ENCODE assay signal across 8 cellular contexts in genomic region chr16:1971678-1972489, GRCh38. TPM values are rescaled to one million over a fixed set of nuclear protein-coding genes. Genes with fewer than 3 reads are reported as not detected.
DNase-seq lines count a peak whose midpoint lies in the region; ATAC-seq and TF ChIP-seq lines count a peak whose summit lies in the region.

Gene TBL3 (plus strand): TSS chr16:1972053. CDS start chr16:1972165, 112 bp downstream.

- H3K9me3 ChIP-seq in right lobe of liver = no peaks in the 10 kb centered on the region

- H3K27me3 ChIP-seq in dorsolateral prefrontal cortex (no peaks in the 10 kb centered on the region), right lobe of liver (no peaks in the 10 kb centered on the region)

- H3K27ac Mint-ChIP-seq in activated CD4-positive, alpha-beta memory T cell treated with anti-CD3 and anti-CD28 coated beads for 36 hours = peak within 1 kb of the TSS; percentile 100

- under 1% methylated on average over 22 of the region's 87 CpGs for WGBS in right lobe of liver (ENCODE audit: insufficient coverage, low coverage, low lambda C conversion rate, missing lambda C conversion rate)

- CTCF ChIA-PET in activated CD4-positive, alpha-beta memory T cell treated with anti-CD3 and anti-CD28 coated beads for 36 hours (lab: Charles Lee) = interaction anchor here (0.6 to 1.4 kb wide), 3 partner anchors 32 to 607 kb away, joined by 3 read pairs; no protein-coding TSS in a partner anchor

- H3K4me1 ChIP-seq in right lobe of liver = peaks cover 0 to 17% (median 5%) of the 10 kb centered on the region in 4 donors

- H3K9me3 Mint-ChIP-seq in activated CD4-positive, alpha-beta memory T cell treated with anti-CD3 and anti-CD28 coated beads for 36 hours = no peaks in the 10 kb centered on the region

- peaks cover 0 to 19% (median 9%) of the 10 kb centered on the region in 4 donors for H3K36me3 ChIP-seq in right lobe of liver

- ATAC-seq in GM19372 (IDR thresholded peaks at IDR 0.05; ENCODE audit: low read depth, unreplicated experiment) (peak; percentile 88), HG03521 (IDR thresholded peaks at IDR 0.05; ENCODE audit: unreplicated experiment) (peak; percentile 88), right lobe of liver (peak; percentile 86 to 96 (median 94))

- peak; percentile 88 for TF ChIP-seq POLR2A in right lobe of liver (IDR thresholded peaks at IDR 0.05)

- peak in 38 of 56 donors; percentile 5 to 58 (median 35) for TF ChIP-seq CTCF in dorsolateral prefrontal cortex (IDR thresholded peaks at IDR 0.05 in 54 of 56, conservative IDR thresholded peaks at IDR 0.05 in 2 of 56; ENCODE audit: low read depth in 1 of 56, partially characterized antibody in 56 of 56)
- peak in 1 of 4 donors; percentile 18 for TF ChIP-seq CTCF in right lobe of liver (IDR thresholded peaks at IDR 0.05)

- peak within 1 kb of the TSS; percentile 100 for H3K4me3 Mint-ChIP-seq in activated CD4-positive, alpha-beta memory T cell treated with anti-CD3 and anti-CD28 coated beads for 36 hours

- peaks cover 29% of the 10 kb centered on the region for H3K36me3 Mint-ChIP-seq in activated CD4-positive, alpha-beta memory T cell treated with anti-CD3 and anti-CD28 coated beads for 36 hours

- H3K27ac ChIP-seq in dorsolateral prefrontal cortex (peak within 1 kb of the TSS in 58 of 59 donors; percentile 39 to 96 (median 88)), right lobe of liver (peak within 1 kb of the TSS; percentile 54 to 87 (median 84))

- intact Hi-C loops in activated CD4-positive, alpha-beta memory T cell treated with anti-CD3 and anti-CD28 coated beads for 36 hours (cut with micrococcal nuclease) = no loop called here
- intact Hi-C loops in dorsolateral prefrontal cortex (cut with DNase I) = no loop called here
- intact Hi-C loops in right lobe of liver (cut with DNase I) = no loop called here

- peak within 1 kb of the TSS; percentile 69 to 100 (median 98) for H3K4me3 ChIP-seq in dorsolateral prefrontal cortex
- peak within 1 kb of the TSS; percentile 85 to 100 (median 99) for H3K4me3 ChIP-seq in right lobe of liver

- no peaks in the 10 kb centered on the region for H3K27me3 Mint-ChIP-seq in activated CD4-positive, alpha-beta memory T cell treated with anti-CD3 and anti-CD28 coated beads for 36 hours

- POLR2A ChIA-PET in activated CD4-positive, alpha-beta memory T cell treated with anti-CD3 and anti-CD28 coated beads for 36 hours (lab: Charles Lee) = interaction anchor here (0.9 to 2.5 kb wide), 10 partner anchors 9 to 189 kb away, joined by 3 to 15 read pairs (median 8); partner anchors contain the start of genes MSRB1, NDUFB10, NOXO1 and NTHL1

- DNase-seq in CD1c-positive myeloid dendritic cell (ENCODE audit: extremely low spot score) (peak; percentile 97), NCI-H774 (lab: John Stamatoyannopoulos, UW) (peak; percentile 81), dorsolateral prefrontal cortex (peak; percentile 86 to 96 (median 92)), right lobe of liver (peak; percentile 93 to 95 (median 94))
- peak; percentile 98 for DNase-seq in activated CD4-positive, alpha-beta memory T cell treated with anti-CD3 and anti-CD28 coated beads for 36 hours
- peak; percentile 97 for DNase-seq in stimulated activated CD4-positive, alpha-beta T cell treated with anti-CD3 and anti-CD28 coated beads, Interleukin-4, amount 100 ng/mL, for 24 hours

- H3K4me1 Mint-ChIP-seq in activated CD4-positive, alpha-beta memory T cell treated with anti-CD3 and anti-CD28 coated beads for 36 hours (ENCODE audit: low read depth) = peaks cover 20% of the 10 kb centered on the region

RNA-seq across cellular contexts. Expression of gene TBL3, which starts in this region (rescaled TPM):
- 10 to 100 TPM; 45.7 to 47.3 TPM for total RNA-seq in activated CD4-positive, alpha-beta memory T cell treated with anti-CD3 and anti-CD28 coated beads for 36 hours
- total RNA-seq in dorsolateral prefrontal cortex = 10 to 100 TPM; 13.8 to 38.7 (median 23.1) TPM
- 10 to 100 TPM; 15.8 to 42.4 (median 18.1) TPM for total RNA-seq in right lobe of liver

Comparison
In these comparisons a context has a peak if more than half of its experiments do, and no peak if none do; other contexts are left out.
1. Peak in every context shown above with its lines: DNase-seq, ATAC-seq, H3K4me3 ChIP-seq and H3K27ac ChIP-seq.